8 cellular contexts compared by ENCODE assay signal in genomic region chr1:8878448-8879347, GRCh38. TPM values are rescaled to one million over a fixed set of nuclear protein-coding genes. Genes with fewer than 3 reads are reported as not detected.
DNase-seq lines count a peak whose midpoint lies in the region; ATAC-seq and TF ChIP-seq lines count a peak whose summit lies in the region.

ENO1 (minus strand) TSS chr1:8878686; CDS start chr1:8874908, 3,778 bp downstream.

- H3K9me3 ChIP-seq in thoracic aorta: no peaks in the 10 kb centered on the region

- peak within 1 kb of the TSS; percentile 98 to 99 for H3K27ac ChIP-seq in thoracic aorta

- H3K9me3 Mint-ChIP-seq in activated naive CD8-positive, alpha-beta T cell (ENCODE audit: low read depth): no peaks in the 10 kb centered on the region
- no peaks in the 10 kb centered on the region for H3K9me3 Mint-ChIP-seq in osteocyte (ENCODE audit: unreplicated experiment)

- H3K4me3 Mint-ChIP-seq in activated naive CD8-positive, alpha-beta T cell: peak within 1 kb of the TSS; percentile 96
- peak within 1 kb of the TSS; percentile 93 for H3K4me3 Mint-ChIP-seq in osteocyte (ENCODE audit: unreplicated experiment)

- H3K27ac Mint-ChIP-seq in activated naive CD8-positive, alpha-beta T cell: peak within 1 kb of the TSS; percentile 99
- H3K27ac Mint-ChIP-seq in osteocyte (ENCODE audit: unreplicated experiment): peak within 1 kb of the TSS; percentile 97

- H3K4me1 ChIP-seq in thoracic aorta (ENCODE audit: control insufficient read depth in 1 of 2, low read depth in 2 of 2): peaks cover 40 to 54% of the 10 kb centered on the region in 2 donors

- peak within 1 kb of the TSS; percentile 97 for H3K4me3 ChIP-seq in thoracic aorta

- H3K27me3 Mint-ChIP-seq in activated naive CD8-positive, alpha-beta T cell: no peaks in the 10 kb centered on the region
- no peaks in the 10 kb centered on the region for H3K27me3 Mint-ChIP-seq in osteocyte (ENCODE audit: unreplicated experiment)

- H3K36me3 Mint-ChIP-seq in activated naive CD8-positive, alpha-beta T cell: peaks cover 18% of the 10 kb centered on the region
- H3K36me3 Mint-ChIP-seq in osteocyte (ENCODE audit: unreplicated experiment): peaks cover 7% of the 10 kb centered on the region

- H3K4me1 Mint-ChIP-seq in activated naive CD8-positive, alpha-beta T cell (ENCODE audit: low read depth): peaks cover 35% of the 10 kb centered on the region
- peaks cover 53% of the 10 kb centered on the region for H3K4me1 Mint-ChIP-seq in osteocyte (ENCODE audit: unreplicated experiment)

- DNase-seq in GM10266 (ENCODE audit: extremely low spot score) (peak; percentile 100), NCI-H1048 (lab: John Stamatoyannopoulos, UW) (peak; percentile 73), SKM-1 treated with dmso at 0.1 percent for 144 hours (lab: John Stamatoyannopoulos, UW; ENCODE audit: unreplicated experiment) (peak; percentile 92), glomerular visceral epithelial cell (ENCODE audit: extremely low spot score) (peak; percentile 98), osteocyte (ENCODE audit: extremely low spot score, unreplicated experiment) (peak; percentile 99), thoracic aorta (ENCODE audit: low spot score) (peak; percentile 91)

- ATAC-seq in HG02588 (IDR thresholded peaks at IDR 0.05; ENCODE audit: unreplicated experiment) (peak; percentile 77), thoracic aorta (ENCODE audit: insufficient number of reproducible peaks, low FRiP score, low read depth) (peak; percentile 82)

- peaks cover 5% of the 10 kb centered on the region for H3K36me3 ChIP-seq in thoracic aorta

- TF ChIP-seq CTCF in GM10266 (IDR thresholded peaks at IDR 0.05; ENCODE audit: control insufficient read depth, insufficient read depth, low read depth, missing control alignments) (no peak), osteocyte (IDR thresholded peaks at IDR 0.05) (no peak), thoracic aorta (IDR thresholded peaks at IDR 0.05) (no peak)

- H3K27me3 ChIP-seq in thoracic aorta (replicated peaks; ENCODE audit: insufficient read depth): no peaks in the 10 kb centered on the region

RNA-seq across cellular contexts. Expression of gene ENO1, which starts in this region (rescaled TPM):
- total RNA-seq in osteocyte: 744 and 748 TPM in 2 replicates
- total RNA-seq in thoracic aorta: 100 to 1,000 TPM; 570 to 767 TPM

Comparison
In these comparisons a context has a peak if more than half of its experiments do, and no peak if none do; other contexts are left out.
1. Peak in every context shown above with its lines: DNase-seq, ATAC-seq, H3K4me3 ChIP-seq and H3K27ac ChIP-seq.